1 cellular context compared by ENCODE assay signal in genomic region chr3:127209840-127210653, GRCh38.
TF ChIP-seq lines count a peak whose summit lies in the region.

No MANE protein-coding gene starts in this region.

TF ChIP-seq in WTC11, 78 proteins besides CTCF, POLR2A, EP300 and RAD21 (continued from another document):
- TF ChIP-seq MLX (CRISPR knock-in tag; IDR thresholded peaks at IDR 0.05): no peak
- TF ChIP-seq TEAD1 (CRISPR knock-in tag; IDR thresholded peaks at IDR 0.05): no peak
- no peak for TF ChIP-seq NFATC4 (CRISPR knock-in tag; IDR thresholded peaks at IDR 0.05)
- TF ChIP-seq GRHL2 (CRISPR knock-in tag; IDR thresholded peaks at IDR 0.05; ENCODE audit: insufficient replicate concordance, severe bottlenecking): no peak
- TF ChIP-seq ZMAT4 (CRISPR knock-in tag; IDR thresholded peaks at IDR 0.05): no peak
